ENCODE assay signal across 1 cellular context in the genomic region with DNA sequence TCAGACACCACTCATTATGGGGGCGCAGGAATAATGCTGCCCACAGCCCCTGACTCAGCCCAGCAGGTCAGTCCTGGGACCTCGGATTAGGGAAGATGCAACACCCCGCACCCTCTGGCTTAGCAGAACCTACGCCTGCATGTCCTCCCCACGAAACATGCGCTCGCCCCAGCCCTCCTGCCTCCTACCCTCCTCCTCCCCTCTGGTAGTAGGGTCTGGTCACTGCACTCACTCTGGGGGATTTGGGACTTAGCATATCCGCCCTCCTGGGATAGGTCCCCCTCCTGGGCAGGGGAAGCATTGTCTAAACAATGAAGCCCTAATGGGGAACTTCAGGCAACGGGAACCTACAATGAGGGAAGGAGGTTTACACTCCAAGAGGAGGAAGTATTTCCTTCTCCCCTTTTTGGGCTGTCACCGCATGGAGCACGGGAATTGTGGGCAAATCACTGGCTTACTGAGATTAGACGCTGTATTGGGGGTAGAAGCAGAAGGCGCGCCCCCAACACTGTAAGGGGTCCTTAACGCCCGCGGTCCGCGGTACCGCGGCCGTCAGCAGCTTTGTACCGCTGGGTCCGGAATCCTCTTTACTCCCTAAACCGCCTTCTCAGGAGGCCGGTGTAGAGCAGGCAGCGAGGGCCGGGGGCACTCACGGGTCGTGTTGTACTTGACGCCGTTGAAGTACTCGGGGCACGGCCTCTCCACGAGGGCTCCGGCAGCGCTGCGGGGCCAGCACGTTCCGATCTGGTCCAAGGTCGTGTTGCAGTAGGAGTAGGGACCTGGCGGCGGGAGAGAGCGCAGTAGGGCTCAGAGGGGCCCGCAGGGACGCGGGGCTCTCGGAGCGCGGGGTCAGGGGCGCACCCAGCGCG.
TF ChIP-seq lines count a peak whose summit lies in the region.

No MANE protein-coding gene starts in this region.

TF ChIP-seq in HEK293T, 16 proteins besides CTCF, POLR2A, EP300 and RAD21 (continued from another document):
- TF ChIP-seq SUZ12 (IDR thresholded peaks at IDR 0.05) (no peak), ARNT (IDR thresholded peaks at IDR 0.05) (no peak)
